8 cellular contexts compared by ENCODE assay signal in genomic region chr2:225025917-225026571, GRCh38. TPM values are rescaled to one million over a fixed set of nuclear protein-coding genes. Genes with fewer than 3 reads are reported as not detected.
A peak's percentile ranks its signal among the peaks of the same experiment; 100 is the strongest.
DNase-seq lines count a peak whose midpoint lies in the region; ATAC-seq and TF ChIP-seq lines count a peak whose summit lies in the region.

No MANE protein-coding gene starts in this region.

- CTCF ChIA-PET in activated CD4-positive, alpha-beta memory T cell treated with anti-CD3 and anti-CD28 coated beads for 36 hours (lab: Charles Lee) = interaction anchor here (0.6 kb wide), 2 partner anchors 376 to 475 kb away, joined by 3 read pairs; no protein-coding TSS in a partner anchor

- no peaks in the 10 kb centered on the region for H3K27me3 Mint-ChIP-seq in activated CD4-positive, alpha-beta memory T cell treated with anti-CD3 and anti-CD28 coated beads for 36 hours

- ATAC-seq in HG03378 (IDR thresholded peaks at IDR 0.05; ENCODE audit: unreplicated experiment) (peak; percentile 35), lower lobe of right lung (peak; percentile 74 to 84), GM19023 (IDR thresholded peaks at IDR 0.05; ENCODE audit: unreplicated experiment) (no peak)

- peak overlapping the region; percentile 76 for H3K27ac Mint-ChIP-seq in activated CD4-positive, alpha-beta memory T cell treated with anti-CD3 and anti-CD28 coated beads for 36 hours

- H2AFZ ChIP-seq in hepatocyte = no peak overlapping the region

- H3K4me3 ChIP-seq in lower lobe of right lung (no peak overlapping the region), hepatocyte (no peak overlapping the region)

- H3K4me1 ChIP-seq in lower lobe of right lung (peaks cover 15% of the 10 kb centered on the region), hepatocyte (ENCODE audit: insufficient read depth) (no peaks in the 10 kb centered on the region)

- peaks cover 77% of the 10 kb centered on the region for H3K4me1 Mint-ChIP-seq in activated CD4-positive, alpha-beta memory T cell treated with anti-CD3 and anti-CD28 coated beads for 36 hours (ENCODE audit: low read depth)

- H3K36me3 ChIP-seq in lower lobe of right lung (no peaks in the 10 kb centered on the region), hepatocyte (replicated peaks; ENCODE audit: insufficient read depth, low read depth) (no peaks in the 10 kb centered on the region)

- TF ChIP-seq CTCF in lower lobe of right lung (IDR thresholded peaks at IDR 0.05) = no peak
- no peak for TF ChIP-seq CTCF in hepatocyte (IDR thresholded peaks at IDR 0.05; ENCODE audit: poor library complexity)

- no peaks in the 10 kb centered on the region for H3K9me3 Mint-ChIP-seq in activated CD4-positive, alpha-beta memory T cell treated with anti-CD3 and anti-CD28 coated beads for 36 hours

- H3K36me3 Mint-ChIP-seq in activated CD4-positive, alpha-beta memory T cell treated with anti-CD3 and anti-CD28 coated beads for 36 hours = peaks cover 12% of the 10 kb centered on the region

- H3K79me2 ChIP-seq in hepatocyte = no peaks in the 10 kb centered on the region

- H3K27me3 ChIP-seq in lower lobe of right lung (ENCODE audit: low read depth) (no peaks in the 10 kb centered on the region), hepatocyte (peaks cover 28% of the 10 kb centered on the region)

- H3K4me2 ChIP-seq in hepatocyte = no peak overlapping the region

- H3K9me2 ChIP-seq in hepatocyte (replicated peaks; ENCODE audit: insufficient read depth) = no peaks in the 10 kb centered on the region

- DNase-seq in Ammon's horn (ENCODE audit: low spot score) (peak; percentile 54), lower lobe of right lung (peak; percentile 61), hepatocyte (ENCODE audit: low spot score) (no peak), NCI-H345 treated with DMSO at 0.1 percent for 48 hours (lab: John Stamatoyannopoulos, UW; ENCODE audit: unreplicated experiment) (no peak), iPS-NIHi7 (ENCODE audit: extremely low spot score) (no peak)
- DNase-seq in activated CD4-positive, alpha-beta memory T cell treated with anti-CD3 and anti-CD28 coated beads for 36 hours = no peak

- no peaks in the 10 kb centered on the region for H4K20me1 ChIP-seq in hepatocyte (ENCODE audit: insufficient read depth, poor library complexity, severe bottlenecking)

- H3K9me3 ChIP-seq in lower lobe of right lung (no peaks in the 10 kb centered on the region), hepatocyte (ENCODE audit: low read depth) (no peaks in the 10 kb centered on the region)

- POLR2A ChIA-PET in activated CD4-positive, alpha-beta memory T cell treated with anti-CD3 and anti-CD28 coated beads for 36 hours (lab: Charles Lee) = interaction anchor here (1.1 to 1.3 kb wide), 2 partner anchors 14 kb away, joined by 4 read pairs; no protein-coding TSS in a partner anchor

- intact Hi-C loops in activated CD4-positive, alpha-beta memory T cell treated with anti-CD3 and anti-CD28 coated beads for 36 hours (cut with micrococcal nuclease) = no loop called here
- intact Hi-C loops in lower lobe of right lung (cut with DNase I) = no loop called here

- no peak overlapping the region for H3K27ac ChIP-seq in lower lobe of right lung
- no peak overlapping the region for H3K27ac ChIP-seq in hepatocyte

- WGBS in hepatocyte (ENCODE audit: low lambda C conversion rate, missing lambda C conversion rate) = 100% methylated on average over 2 of the region's 2 CpGs

- no peak overlapping the region for H3K4me3 Mint-ChIP-seq in activated CD4-positive, alpha-beta memory T cell treated with anti-CD3 and anti-CD28 coated beads for 36 hours

RNA-seq across cellular contexts. Expression of gene DOCK10, which starts 16.2 kb away (rescaled TPM):
- total RNA-seq in activated CD4-positive, alpha-beta memory T cell treated with anti-CD3 and anti-CD28 coated beads for 36 hours = 100 to 1,000 TPM; 134 to 139 TPM
- total RNA-seq in lower lobe of right lung = 52.3 TPM
- total RNA-seq in hepatocyte = 3.2 and 8.0 TPM in 2 replicates
- 0.07 and 1.1 TPM in 2 replicates for polyA plus RNA-seq in hepatocyte

Comparison
In these comparisons a context has a peak if more than half of its experiments do, and no peak if none do; other contexts are left out.
1. DNase-seq: peak in Ammon's horn (single experiment) and lower lobe of right lung (single experiment); none in activated CD4-positive, alpha-beta memory T cell treated with anti-CD3 and anti-CD28 coated beads for 36 hours (single experiment), hepatocyte (single experiment), NCI-H345 treated with DMSO at 0.1 percent for 48 hours (single experiment) and iPS-NIHi7 (single experiment).